ENCODE assay signal across 7 cellular contexts in the genomic region with DNA sequence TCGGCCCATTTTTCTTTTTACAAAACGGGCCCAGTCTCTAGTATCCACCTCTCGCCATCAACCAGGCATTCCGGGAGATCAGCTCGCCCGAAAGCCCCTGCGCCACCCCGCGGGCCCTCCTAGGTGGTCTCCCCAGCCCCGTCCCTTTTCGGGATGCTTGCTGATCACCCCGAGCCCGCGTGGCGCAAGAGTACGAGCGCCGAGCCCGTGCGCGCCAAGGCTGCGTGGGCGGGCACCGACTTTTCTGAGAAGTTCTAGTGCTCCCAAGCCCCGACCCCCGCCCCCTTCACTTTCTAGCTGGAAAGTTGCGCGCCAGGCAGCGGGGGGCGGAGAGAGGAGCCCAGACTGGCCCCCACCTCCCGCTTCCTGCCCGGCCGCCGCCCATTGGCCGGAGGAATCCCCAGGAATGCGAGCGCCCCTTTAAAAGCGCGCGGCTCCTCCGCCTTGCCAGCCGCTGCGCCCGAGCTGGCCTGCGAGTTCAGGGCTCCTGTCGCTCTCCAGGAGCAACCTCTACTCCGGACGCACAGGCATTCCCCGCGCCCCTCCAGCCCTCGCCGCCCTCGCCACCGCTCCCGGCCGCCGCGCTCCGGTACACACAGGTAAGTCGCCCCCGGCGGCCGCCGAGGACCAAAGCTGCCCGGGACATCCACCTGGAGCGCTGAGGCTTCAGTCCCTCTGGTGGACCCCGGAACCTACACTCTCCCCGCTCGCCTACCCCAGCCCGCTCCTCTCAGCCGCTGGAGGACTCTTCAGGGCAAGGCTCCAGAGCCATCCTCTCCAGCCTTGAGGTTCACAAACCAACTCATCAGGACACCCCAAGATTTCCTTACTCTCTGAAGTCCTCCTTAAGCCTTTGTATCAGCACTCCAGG. TPM values are rescaled to one million over a fixed set of nuclear protein-coding genes. Genes with fewer than 3 reads are reported as not detected.
DNase-seq lines count a peak whose midpoint lies in the region; ATAC-seq and TF ChIP-seq lines count a peak whose summit lies in the region.

Gene THBS1 (plus strand): TSS at position 450 of the 871 bp plus-strand sequence. CDS start 779 bp downstream, outside the sequence.

- TF ChIP-seq POLR2A in right lobe of liver (IDR thresholded peaks at IDR 0.05) = peak; percentile 92

- ATAC-seq in GM18511 (IDR thresholded peaks at IDR 0.05; ENCODE audit: unreplicated experiment) = peak; percentile 25
- peak; percentile 52 to 71 (median 56) for ATAC-seq in right lobe of liver

- DNase-seq in HK-2 (ENCODE audit: unreplicated experiment) = peak; percentile 91
- DNase-seq in activated CD4-positive, alpha-beta T cell treated with anti-CD3 and anti-CD28 coated beads for 4 hours = peak; percentile 52 to 67
- peak; percentile 86 to 98 for DNase-seq in dermis microvascular lymphatic vessel endothelial cell (ENCODE audit: low read depth in 2 of 2)
- peak; percentile 69 to 88 (median 76) for DNase-seq in right lobe of liver
- DNase-seq in stimulated activated CD4-positive, alpha-beta T cell treated with anti-CD3 and anti-CD28 coated beads, TNF-alpha, amount 100 ng/mL, for 4 hours (ENCODE audit: low read depth in 3 of 3) = peak in 2 of 3 experiments; percentile 7 to 36
- no peak for DNase-seq in DMS79 (lab: John Stamatoyannopoulos, UW)

- intact Hi-C loops in right lobe of liver (cut with DNase I) = no loop called here

- peaks cover 0 to 18% (median 9%) of the 10 kb centered on the region in 4 donors for H3K36me3 ChIP-seq in right lobe of liver

- WGBS in right lobe of liver (ENCODE audit: insufficient coverage, low coverage, low lambda C conversion rate, missing lambda C conversion rate) = 0% methylated on average over 16 of the region's 71 CpGs

- H3K9me3 ChIP-seq in right lobe of liver = no peaks in the 10 kb centered on the region

- peak within 1 kb of the TSS; percentile 48 to 58 (median 53) for H3K4me3 ChIP-seq in right lobe of liver

- peak within 1 kb of the TSS; percentile 75 to 88 (median 79) for H3K27ac ChIP-seq in right lobe of liver

- H3K27me3 ChIP-seq in right lobe of liver = no peaks in the 10 kb centered on the region

- no peak for TF ChIP-seq CTCF in right lobe of liver (IDR thresholded peaks at IDR 0.05)

- peaks cover 0 to 13% (median 4%) of the 10 kb centered on the region in 4 donors for H3K4me1 ChIP-seq in right lobe of liver

RNA-seq across cellular contexts. Expression of gene THBS1, which starts in this region (rescaled TPM):
- total RNA-seq in dermis microvascular lymphatic vessel endothelial cell (4,129 and 8,012 TPM in 2 replicates), right lobe of liver (100 to 1,000 TPM in 1 of 6 experiments, 10 to 100 TPM in 5; 10.7 to 253 (median 64.6) TPM)

Comparison
In these comparisons a context has a peak if more than half of its experiments do, and no peak if none do; other contexts are left out.
1. RNA of gene THBS1 (total RNA-seq): 4,129 to 8,012 TPM in dermis microvascular lymphatic vessel endothelial cell; 10.7 to 253 TPM in right lobe of liver; every median in the first group is over 10 times any median in the second.